ENCODE assay signal across 14 cellular contexts in genomic region chr4:79065262-79065661, GRCh38.
"Had no signal": no experiment of that assay in that cellular context is flagged by ENCODE, and none has a peak within 500 bp of the region (broad histone marks: within the 10 kb centered on the region; RNA-seq: fewer than 3 reads in every experiment).

No MANE protein-coding gene starts in this region.

- H3K36me3 ChIP-seq: gastroesophageal sphincter, lower lobe of right lung, transverse colon had no signal

- DNase-seq: activated T-cell treated with anti-CD3 and anti-CD28 coated beads, Interleukin-2, amount 50 U/mL, for 1 hour; amniotic stem cell; body of pancreas; effector memory CD8-positive, alpha-beta T cell; lower lobe of right lung; midbrain; naive B cell; stimulated activated naive CD4-positive, alpha-beta T cell; substantia nigra; transverse colon had no signal

- H3K4me1 ChIP-seq: body of pancreas, lower lobe of right lung, parathyroid adenoma, transverse colon had no signal

- ATAC-seq: activated CD4-positive, CD25-positive, alpha-beta regulatory T cell treated with anti-CD3 and anti-CD28 coated beads, Interleukin-2, amount 50 U/mL, for 24 hours; body of pancreas; effector memory CD8-positive, alpha-beta T cell; gastroesophageal sphincter; lower lobe of right lung had no signal

- H3K9ac ChIP-seq: parathyroid adenoma had no signal

- H3K9me3 ChIP-seq: body of pancreas, gastroesophageal sphincter, lower lobe of right lung, transverse colon had no signal

- H3K27ac ChIP-seq: body of pancreas, epithelial cell of prostate, gastroesophageal sphincter, lower lobe of right lung, parathyroid adenoma, transverse colon had no signal

- H3K79me2 ChIP-seq: parathyroid adenoma had no signal

- H3K4me3 ChIP-seq: body of pancreas, gastroesophageal sphincter, lower lobe of right lung, transverse colon had no signal

- H2AFZ ChIP-seq: parathyroid adenoma had no signal

- H3K27me3 ChIP-seq: body of pancreas, gastroesophageal sphincter, transverse colon had no signal
